ENCODE assay signal across 20 cellular contexts in genomic region chr5:161096591-161096990, GRCh38.
"Had no signal": no experiment of that assay in that cellular context is flagged by ENCODE, and none has a peak within 500 bp of the region (broad histone marks: within the 10 kb centered on the region; RNA-seq: fewer than 3 reads in every experiment).

No MANE protein-coding gene starts in this region.

- H3K4me3 ChIP-seq: colonic mucosa, tibial nerve had no signal

- H3K36me3 ChIP-seq: brain microvascular endothelial cell, colonic mucosa, tibial nerve had no signal

- DNase-seq: activated CD4-positive, alpha-beta memory T cell treated with anti-CD3 and anti-CD28 coated beads, Interleukin-2, amount 10 ng/mL, durations not matched to agents 7 days and 5 days; activated CD4-positive, alpha-beta T cell treated with anti-CD3 and anti-CD28 coated beads for 48 hours; activated CD8-positive, alpha-beta memory T cell treated with anti-CD3 and anti-CD28 coated beads, Interleukin-2, amount 10 ng/mL, durations not matched to agents 7 days and 5 days; activated naive CD4-positive, alpha-beta T cell treated with Interleukin-2 at 50 U/mL for 16 hours; brain microvascular endothelial cell; colonic mucosa; left cardiac atrium; mesendoderm; naive thymus-derived CD8-positive, alpha-beta T cell; posterior cingulate gyrus; stimulated activated CD4-positive, alpha-beta T cell treated with anti-CD3 and anti-CD28 coated beads, Interleukin-2, amount 100 ng/mL, for 24 hours; stimulated activated naive CD4-positive, alpha-beta T cell treated with Interleukin-2 at 50 U/mL for 16 hours; substantia nigra; SW 1271; T-helper 2 cell had no signal

- ATAC-seq: activated CD8-positive, alpha-beta memory T cell treated with anti-CD3 and anti-CD28 coated beads, Interleukin-2, amount 10 ng/mL, durations not matched to agents 7 days and 5 days; left cardiac atrium; naive thymus-derived CD8-positive, alpha-beta T cell had no signal

- H3K9me3 Mint-ChIP-seq: activated CD4-positive, alpha-beta memory T cell treated with anti-CD3 and anti-CD28 coated beads, Interleukin-2, amount 10 ng/mL, durations not matched to agents 7 days and 5 days; activated T-helper 2 cell treated with anti-CD3 and anti-CD28 coated beads, Interferon-gamma antibody, Interleukin-2, Interleukin-4, amounts not matched to agents 10 μg/mL and 5 μg/mL and 100 μg/mL, durations not matched to agents 14 hours and 24 hours and 36 hours; central memory CD8-positive, alpha-beta T cell had no signal

- H3K27me3 ChIP-seq: brain microvascular endothelial cell, colonic mucosa, tibial nerve had no signal

- H3K36me3 Mint-ChIP-seq: activated CD8-positive, alpha-beta memory T cell treated with anti-CD3 and anti-CD28 coated beads, Interleukin-2, amount 10 ng/mL, durations not matched to agents 7 days and 5 days; naive thymus-derived CD8-positive, alpha-beta T cell had no signal

- H3K27ac ChIP-seq: brain microvascular endothelial cell, colonic mucosa, tibial nerve had no signal

- H3K27ac Mint-ChIP-seq: activated CD4-positive, alpha-beta memory T cell treated with anti-CD3 and anti-CD28 coated beads, Interleukin-2, amount 10 ng/mL, durations not matched to agents 7 days and 5 days; activated CD8-positive, alpha-beta memory T cell treated with anti-CD3 and anti-CD28 coated beads, Interleukin-2, amount 10 ng/mL, durations not matched to agents 7 days and 5 days; activated T-helper 2 cell treated with anti-CD3 and anti-CD28 coated beads, Interferon-gamma antibody, Interleukin-2, Interleukin-4, amounts not matched to agents 10 μg/mL and 5 μg/mL and 100 μg/mL, durations not matched to agents 14 hours and 24 hours and 36 hours; naive thymus-derived CD8-positive, alpha-beta T cell had no signal

- H3K9me3 ChIP-seq: colonic mucosa had no signal

- H3K4me1 Mint-ChIP-seq: activated CD4-positive, alpha-beta memory T cell treated with anti-CD3 and anti-CD28 coated beads, Interleukin-2, amount 10 ng/mL, durations not matched to agents 7 days and 5 days; activated CD8-positive, alpha-beta memory T cell treated with anti-CD3 and anti-CD28 coated beads, Interleukin-2, amount 10 ng/mL, durations not matched to agents 7 days and 5 days; central memory CD8-positive, alpha-beta T cell; naive thymus-derived CD8-positive, alpha-beta T cell had no signal

- H3K27me3 Mint-ChIP-seq: activated CD4-positive, alpha-beta memory T cell treated with anti-CD3 and anti-CD28 coated beads, Interleukin-2, amount 10 ng/mL, durations not matched to agents 7 days and 5 days; activated CD8-positive, alpha-beta memory T cell treated with anti-CD3 and anti-CD28 coated beads, Interleukin-2, amount 10 ng/mL, durations not matched to agents 7 days and 5 days; central memory CD8-positive, alpha-beta T cell; naive thymus-derived CD8-positive, alpha-beta T cell had no signal

- FAIRE-seq: endometrium, urothelium cell line had no signal

- H3K4me3 Mint-ChIP-seq: activated CD4-positive, alpha-beta memory T cell treated with anti-CD3 and anti-CD28 coated beads, Interleukin-2, amount 10 ng/mL, durations not matched to agents 7 days and 5 days; activated CD8-positive, alpha-beta memory T cell treated with anti-CD3 and anti-CD28 coated beads, Interleukin-2, amount 10 ng/mL, durations not matched to agents 7 days and 5 days; central memory CD8-positive, alpha-beta T cell; naive thymus-derived CD8-positive, alpha-beta T cell had no signal

- H3K4me1 ChIP-seq: colonic mucosa, tibial nerve had no signal
